Comparison of ENCODE assay signal across 22 cellular contexts in the genomic region with DNA sequence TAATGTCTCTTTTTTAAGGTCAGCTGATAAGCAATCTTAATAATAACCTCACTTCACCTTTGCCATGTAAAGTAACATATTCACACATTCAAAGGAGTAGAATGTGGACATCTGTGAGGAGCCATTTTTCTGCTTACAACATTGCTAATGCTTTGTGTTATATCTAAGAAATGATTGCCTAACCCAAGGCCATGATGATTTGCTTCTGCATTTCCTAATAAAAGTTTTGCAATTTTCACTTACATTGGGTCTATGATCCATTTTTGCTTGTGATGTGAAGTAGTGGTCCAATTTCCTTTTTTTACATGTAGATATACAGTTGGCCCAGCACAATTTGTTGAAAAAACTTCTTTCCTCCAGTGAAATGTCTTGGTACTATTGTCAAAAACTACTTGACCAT.
"Had no signal": no experiment of that assay in that cellular context is flagged by ENCODE, and none has a peak within 500 bp of the region (broad histone marks: within the 10 kb centered on the region; RNA-seq: fewer than 3 reads in every experiment).

No MANE protein-coding gene starts in this region.

- H3K4me3 Mint-ChIP-seq: activated B cell treated with CpG ODN at 0.5 μM for 24 hours; activated CD4-positive, alpha-beta T cell treated with anti-CD3 and anti-CD28 coated beads, Interleukin-2, amount 10 ng/mL, durations not matched to agents 24 days and 14 days; activated CD8-positive, alpha-beta T cell treated with anti-CD3 and anti-CD28 coated beads for 36 hours; activated naive CD8-positive, alpha-beta T cell treated with anti-CD3 and anti-CD28 coated beads, Interleukin-2, amount 10 ng/mL, durations not matched to agents 7 days and 5 days; activated T-helper 17 cell treated with anti-CD3 and anti-CD28 coated beads, Interleukin-2, amount 50 U/mL, for 72 hours; nephron progenitor cell; stimulated activated memory B cell treated with anti-CD40 and anti-IgM and Interleukin-4, amounts not matched to agents 10 μg/mL and 1 μg/mL and 100 μg/mL, for 72 hours had no signal

- H3K27me3 Mint-ChIP-seq: activated B cell treated with CpG ODN at 0.5 μM for 24 hours; activated CD4-positive, alpha-beta T cell treated with anti-CD3 and anti-CD28 coated beads, Interleukin-2, amount 10 ng/mL, durations not matched to agents 24 days and 14 days; activated CD8-positive, alpha-beta T cell treated with anti-CD3 and anti-CD28 coated beads for 36 hours; activated naive CD8-positive, alpha-beta T cell treated with anti-CD3 and anti-CD28 coated beads, Interleukin-2, amount 10 ng/mL, durations not matched to agents 7 days and 5 days; activated T-helper 17 cell treated with anti-CD3 and anti-CD28 coated beads, Interleukin-2, amount 50 U/mL, for 72 hours; stimulated activated memory B cell treated with anti-CD40 and anti-IgM and Interleukin-4, amounts not matched to agents 10 μg/mL and 1 μg/mL and 100 μg/mL, for 72 hours had no signal

- H3K4me1 Mint-ChIP-seq: nephron progenitor cell had no signal

- H3K27ac Mint-ChIP-seq: activated B cell treated with CpG ODN at 0.5 μM for 24 hours; activated CD4-positive, alpha-beta T cell treated with anti-CD3 and anti-CD28 coated beads, Interleukin-2, amount 10 ng/mL, durations not matched to agents 24 days and 14 days; activated CD8-positive, alpha-beta T cell treated with anti-CD3 and anti-CD28 coated beads for 36 hours; activated naive CD8-positive, alpha-beta T cell treated with anti-CD3 and anti-CD28 coated beads, Interleukin-2, amount 10 ng/mL, durations not matched to agents 7 days and 5 days; activated T-helper 17 cell treated with anti-CD3 and anti-CD28 coated beads, Interleukin-2, amount 50 U/mL, for 72 hours; nephron progenitor cell; stimulated activated memory B cell treated with anti-CD40 and anti-IgM and Interleukin-4, amounts not matched to agents 10 μg/mL and 1 μg/mL and 100 μg/mL, for 72 hours had no signal

- H3K9me3 Mint-ChIP-seq: activated CD8-positive, alpha-beta T cell treated with anti-CD3 and anti-CD28 coated beads for 36 hours; activated T-helper 17 cell treated with anti-CD3 and anti-CD28 coated beads, Interleukin-2, amount 50 U/mL, for 72 hours had no signal

- H3K4me3 ChIP-seq: hepatocyte, lung, sigmoid colon, spleen, tibial artery had no signal

- DNase-seq: activated B cell treated with CpG ODN at 0.5 μM for 24 hours; activated CD4-positive, alpha-beta T cell treated with anti-CD3 and anti-CD28 coated beads, Interleukin-2, amount 10 ng/mL, durations not matched to agents 24 days and 14 days; activated CD8-positive, alpha-beta T cell treated with anti-CD3 and anti-CD28 coated beads for 36 hours; activated naive CD4-positive, alpha-beta T cell; activated naive CD8-positive, alpha-beta T cell treated with anti-CD3 and anti-CD28 coated beads, Interleukin-2, amount 10 ng/mL, durations not matched to agents 7 days and 5 days; activated T-cell treated with anti-CD3 and anti-CD28 coated beads, Interleukin-2, amount 50 U/mL, for 1 hour; aorta; cerebellar nuclear complex; cortex of kidney; foreskin keratinocyte; midbrain; nephron progenitor cell; occipital lobe; posterior cingulate gyrus; sigmoid colon; spleen; stimulated activated CD4-positive, alpha-beta T cell treated with anti-CD3 and anti-CD28 coated beads, Interleukin-4, amount 100 ng/mL, for 4 hours; tibial artery had no signal
